ENCODE assay signal across 8 cellular contexts in the genomic region with DNA sequence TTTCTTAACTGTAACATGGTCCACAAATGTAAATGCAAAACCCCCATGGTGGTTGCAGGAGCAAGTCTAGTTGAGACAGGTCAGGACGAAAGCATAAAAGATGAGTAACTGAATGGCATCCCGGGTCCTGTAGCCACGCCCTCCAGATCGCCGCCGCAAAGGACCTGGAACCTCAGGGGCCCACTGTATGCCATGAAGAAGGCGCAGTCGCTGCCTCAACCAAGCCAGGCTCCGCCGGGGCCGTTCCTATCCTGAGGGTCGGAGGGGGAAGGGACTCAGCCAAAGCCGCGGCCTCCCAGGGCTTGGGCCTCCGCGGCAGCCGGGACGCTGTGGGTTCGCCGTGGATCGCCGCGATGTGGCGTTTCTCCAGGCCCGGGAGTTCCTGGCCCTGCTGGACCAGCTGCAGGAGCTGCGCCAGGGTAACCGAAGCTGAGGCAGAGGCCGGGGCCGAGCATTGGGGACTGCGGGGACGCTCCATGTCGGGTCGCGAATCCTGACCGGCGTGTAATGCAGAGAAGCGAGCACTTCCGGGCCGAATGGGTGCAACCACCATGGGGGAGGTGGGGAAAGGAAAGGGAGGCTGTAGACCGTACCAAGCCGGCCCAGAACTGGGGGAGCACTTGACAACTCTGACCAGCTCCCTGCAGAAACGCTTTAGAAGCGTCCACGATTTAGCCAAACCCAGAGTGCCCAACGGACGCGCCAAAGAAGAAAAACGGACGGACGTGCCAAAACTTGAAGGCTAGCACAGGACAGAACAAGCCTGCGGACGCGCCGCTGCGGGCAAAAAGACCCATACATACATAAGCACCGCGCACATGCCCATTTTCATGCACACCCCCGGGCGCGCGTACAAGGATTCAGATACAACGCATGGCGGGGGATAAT. TPM values are rescaled to one million over a fixed set of nuclear protein-coding genes. Genes with fewer than 3 reads are reported as not detected.
DNase-seq lines count a peak whose midpoint lies in the region; ATAC-seq and TF ChIP-seq lines count a peak whose summit lies in the region.

No MANE protein-coding gene starts in this region.

- peaks cover 4% of the 10 kb centered on the region for H3K4me1 ChIP-seq in colonic mucosa

- H3K9me3 ChIP-seq in colonic mucosa = no peaks in the 10 kb centered on the region

- peak; percentile 90 to 94 for DNase-seq in AML-193 (lab: John Stamatoyannopoulos, UW)
- peak; percentile 97 for DNase-seq in NCI-H510A treated with DMSO at 0.1 percent for 48 hours (lab: John Stamatoyannopoulos, UW)
- peak; percentile 97 for DNase-seq in activated CD4-positive, alpha-beta T cell treated with anti-CD3 and anti-CD28 coated beads, Interleukin-2, amount 10 ng/mL, durations not matched to agents 24 days and 14 days
- peak; percentile 96 for DNase-seq in colonic mucosa
- peak; percentile 98 for DNase-seq in left kidney (ENCODE audit: low read depth, low spot score)
- DNase-seq in stimulated activated CD4-positive, alpha-beta T cell treated with anti-CD3 and anti-CD28 coated beads, Interleukin-1b, Interleukin-23, amount 100 ng/mL, for 4 hours (ENCODE audit: low read depth in 2 of 2) = peak; percentile 76 to 77

- TF ChIP-seq CTCF in colonic mucosa (IDR thresholded peaks at IDR 0.05) = no peak

- H3K27ac Mint-ChIP-seq in activated CD4-positive, alpha-beta T cell treated with anti-CD3 and anti-CD28 coated beads, Interleukin-2, amount 10 ng/mL, durations not matched to agents 24 days and 14 days = peak overlapping the region; percentile 98

- peak overlapping the region; percentile 91 to 97 for H3K9ac ChIP-seq in colonic mucosa (ENCODE audit: low read depth in 2 of 2, low read length in 2 of 2)

- peak overlapping the region; percentile 84 for H3K4me3 ChIP-seq in colonic mucosa

- peak; percentile 97 for TF ChIP-seq POLR2A in GM19099 (IDR thresholded peaks at IDR 0.05; ENCODE audit: extremely low read depth, insufficient read length, low read depth)

- peak; percentile 67 for ATAC-seq in HG03378 (IDR thresholded peaks at IDR 0.05; ENCODE audit: unreplicated experiment)

- H3K4me1 Mint-ChIP-seq in activated CD4-positive, alpha-beta T cell treated with anti-CD3 and anti-CD28 coated beads, Interleukin-2, amount 10 ng/mL, durations not matched to agents 24 days and 14 days = peaks cover 21% of the 10 kb centered on the region

- H3K9me3 Mint-ChIP-seq in activated CD4-positive, alpha-beta T cell treated with anti-CD3 and anti-CD28 coated beads, Interleukin-2, amount 10 ng/mL, durations not matched to agents 24 days and 14 days = no peaks in the 10 kb centered on the region

- peaks cover 22% of the 10 kb centered on the region for H3K36me3 Mint-ChIP-seq in activated CD4-positive, alpha-beta T cell treated with anti-CD3 and anti-CD28 coated beads, Interleukin-2, amount 10 ng/mL, durations not matched to agents 24 days and 14 days (ENCODE audit: low read depth)

- no peaks in the 10 kb centered on the region for H3K36me3 ChIP-seq in colonic mucosa

- no peaks in the 10 kb centered on the region for H3K27me3 Mint-ChIP-seq in activated CD4-positive, alpha-beta T cell treated with anti-CD3 and anti-CD28 coated beads, Interleukin-2, amount 10 ng/mL, durations not matched to agents 24 days and 14 days

- H3K4me3 Mint-ChIP-seq in activated CD4-positive, alpha-beta T cell treated with anti-CD3 and anti-CD28 coated beads, Interleukin-2, amount 10 ng/mL, durations not matched to agents 24 days and 14 days = peak overlapping the region; percentile 96

- no peaks in the 10 kb centered on the region for H3K27me3 ChIP-seq in colonic mucosa

- intact Hi-C loops in activated CD4-positive, alpha-beta T cell treated with anti-CD3 and anti-CD28 coated beads, Interleukin-2, amount 10 ng/mL, durations not matched to agents 24 days and 14 days (cut with micrococcal nuclease) = loop anchor here (1.0 to 5.0 kb wide), 5 partner anchors 11 to 163 kb away; partner anchors contain the start of genes BICRAL, CNPY3 and RPL7L1
- intact Hi-C loops in colonic mucosa (cut with DNase I) = no loop called here

- peak overlapping the region; percentile 92 for H3K27ac ChIP-seq in colonic mucosa

RNA-seq across cellular contexts. Expression of gene RPL7L1, which starts 11.1 kb away (rescaled TPM):
- total RNA-seq in activated CD4-positive, alpha-beta T cell treated with anti-CD3 and anti-CD28 coated beads, Interleukin-2, amount 10 ng/mL, durations not matched to agents 24 days and 14 days = 182 and 189 TPM in 2 replicates
- total RNA-seq in colonic mucosa = 10 to 100 TPM; 46.4 to 67.4 TPM

RNA-seq across cellular contexts. Expression of gene PTCRA, which starts 25.3 kb away (rescaled TPM):
- not detected in 2 replicates for total RNA-seq in activated CD4-positive, alpha-beta T cell treated with anti-CD3 and anti-CD28 coated beads, Interleukin-2, amount 10 ng/mL, durations not matched to agents 24 days and 14 days
- total RNA-seq in colonic mucosa = not detected

RNA-seq across cellular contexts. Expression of gene CNPY3, which starts 38.7 kb away (rescaled TPM):
- 45.9 and 49.0 TPM in 2 replicates for total RNA-seq in activated CD4-positive, alpha-beta T cell treated with anti-CD3 and anti-CD28 coated beads, Interleukin-2, amount 10 ng/mL, durations not matched to agents 24 days and 14 days
- total RNA-seq in colonic mucosa = 10 to 100 TPM; 31.1 to 47.9 TPM

Comparison
In these comparisons a context has a peak if more than half of its experiments do, and no peak if none do; other contexts are left out.
1. Peak in every context shown above with its lines: DNase-seq, ATAC-seq, H3K4me3 ChIP-seq and H3K27ac ChIP-seq.